10 cellular contexts compared by ENCODE assay signal in genomic region chr10:92830478-92831389, GRCh38. TPM values are rescaled to one million over a fixed set of nuclear protein-coding genes. Genes with fewer than 3 reads are reported as not detected.
A peak's percentile ranks its signal among the peaks of the same experiment; 100 is the strongest.
DNase-seq lines count a peak whose midpoint lies in the region; ATAC-seq and TF ChIP-seq lines count a peak whose summit lies in the region.
"Had no signal": no experiment of that assay in that cellular context is flagged by ENCODE, and none has a peak within 500 bp of the region (broad histone marks: within the 10 kb centered on the region; RNA-seq: fewer than 3 reads in every experiment).

No MANE protein-coding gene starts in this region.

- H3K36me3 ChIP-seq in OCI-LY3 (replicated peaks; ENCODE audit: low read depth, low read length) (no peaks in the 10 kb centered on the region), neural progenitor cell (no peaks in the 10 kb centered on the region), MG63 (no peaks in the 10 kb centered on the region)
- H3K36me3 ChIP-seq: SJSA1 had no signal

- H2AFZ ChIP-seq in OCI-LY3 (ENCODE audit: low read depth, low read length), result peak overlapping the region; percentile 81
- H2AFZ ChIP-seq in neural progenitor cell (replicated peaks), result peak overlapping the region; percentile 17

- H4K20me1 ChIP-seq in OCI-LY3 (ENCODE audit: insufficient read depth, low read length), result no peaks in the 10 kb centered on the region
- H4K20me1 ChIP-seq in neural progenitor cell (ENCODE audit: low read depth), result no peaks in the 10 kb centered on the region

- H3K4me1 ChIP-seq in OCI-LY3 (ENCODE audit: low read length) (peaks cover 9% of the 10 kb centered on the region), neural progenitor cell (no peaks in the 10 kb centered on the region)

- peak; percentile 44 for ATAC-seq in CD4-positive, alpha-beta T cell (ENCODE audit: poor library complexity)
- ATAC-seq in activated naive CD8-positive, alpha-beta T cell treated with anti-CD3 and anti-CD28 coated beads, Interleukin-2, amount 50 U/mL, for 24 hours, result peak; percentile 80
- no peak for ATAC-seq in GM19397 (IDR thresholded peaks at IDR 0.05; ENCODE audit: unreplicated experiment)

- H3K27me3 ChIP-seq in CD4-positive, alpha-beta T cell (ENCODE audit: control insufficient read depth, insufficient read depth, low read length), result no peaks in the 10 kb centered on the region
- H3K27me3 ChIP-seq in OCI-LY3 (ENCODE audit: low read depth, low read length), result no peaks in the 10 kb centered on the region
- no peaks in the 10 kb centered on the region for H3K27me3 ChIP-seq in neural progenitor cell
- no peaks in the 10 kb centered on the region for H3K27me3 ChIP-seq in MG63
- H3K27me3 ChIP-seq: SJSA1 had no signal

- peak in 1 of 10 experiments; percentile 4 for DNase-seq in CD4-positive, alpha-beta T cell
- DNase-seq in activated naive CD8-positive, alpha-beta T cell treated with anti-CD3 and anti-CD28 coated beads, Interleukin-2, amount 50 U/mL, for 24 hours, result peak; percentile 23
- DNase-seq in neural progenitor cell (ENCODE audit: low spot score) (no peak), NCI-H2227 treated with DMSO at 0.1 percent for 48 hours (lab: John Stamatoyannopoulos, UW) (no peak), MG63 (no peak), HT-29 (ENCODE audit: low spot score) (no peak)
- DNase-seq: caudate nucleus had no signal

- H3K4me3 Mint-ChIP-seq in CD4-positive, alpha-beta T cell, result peak overlapping the region; percentile 82
- H3K4me3 Mint-ChIP-seq in activated naive CD8-positive, alpha-beta T cell treated with anti-CD3 and anti-CD28 coated beads, Interleukin-2, amount 50 U/mL, for 24 hours, result peak overlapping the region; percentile 77
- no peak overlapping the region for H3K4me3 Mint-ChIP-seq in neural progenitor cell

- CTCF ChIA-PET in CD4-positive, alpha-beta T cell (lab: Charles Lee), result no interaction called here

- no peaks in the 10 kb centered on the region for H3K27me3 Mint-ChIP-seq in CD4-positive, alpha-beta T cell
- H3K27me3 Mint-ChIP-seq in activated naive CD8-positive, alpha-beta T cell treated with anti-CD3 and anti-CD28 coated beads, Interleukin-2, amount 50 U/mL, for 24 hours, result no peaks in the 10 kb centered on the region
- peaks cover 7% of the 10 kb centered on the region for H3K27me3 Mint-ChIP-seq in neural progenitor cell (ENCODE audit: insufficient read depth, low read depth)

- H3K79me2 ChIP-seq in OCI-LY3 (ENCODE audit: low read length) (no peaks in the 10 kb centered on the region), neural progenitor cell (ENCODE audit: low read depth) (no peaks in the 10 kb centered on the region)

- no peak overlapping the region for H3K27ac ChIP-seq in CD4-positive, alpha-beta T cell (ENCODE audit: low read depth, low read length)
- H3K27ac ChIP-seq in OCI-LY3 (ENCODE audit: low read length), result no peak overlapping the region
- H3K27ac ChIP-seq in neural progenitor cell, result no peak overlapping the region
- H3K27ac ChIP-seq: SJSA1 had no signal

- H3F3A ChIP-seq in neural progenitor cell (ENCODE audit: low read depth), result no peaks in the 10 kb centered on the region

- H3K4me3 ChIP-seq in OCI-LY3 (ENCODE audit: low read length) (peak overlapping the region; percentile 33), neural progenitor cell (no peak overlapping the region), MG63 (no peak overlapping the region)
- H3K4me3 ChIP-seq: SJSA1 had no signal

- no peak for TF ChIP-seq CTCF in CD4-positive, alpha-beta T cell (IDR thresholded peaks at IDR 0.05)
- TF ChIP-seq CTCF in OCI-LY3 (IDR thresholded peaks at IDR 0.05; ENCODE audit: low read depth, low read length) (no peak), neural progenitor cell (IDR thresholded peaks at IDR 0.05) (no peak)

- POLR2A ChIA-PET in CD4-positive, alpha-beta T cell (lab: Charles Lee), result no interaction called here

- H3K27ac Mint-ChIP-seq in CD4-positive, alpha-beta T cell, result peak overlapping the region; percentile 65
- H3K27ac Mint-ChIP-seq in activated naive CD8-positive, alpha-beta T cell treated with anti-CD3 and anti-CD28 coated beads, Interleukin-2, amount 50 U/mL, for 24 hours, result peak overlapping the region; percentile 85
- no peak overlapping the region for H3K27ac Mint-ChIP-seq in neural progenitor cell

- intact Hi-C loops in CD4-positive, alpha-beta T cell (cut with DNase I, micrococcal nuclease), result no loop called here

- H3K4me2 ChIP-seq in OCI-LY3 (ENCODE audit: low read length), result peak overlapping the region; percentile 38
- H3K4me2 ChIP-seq in neural progenitor cell, result no peak overlapping the region

- no peaks in the 10 kb centered on the region for H3K36me3 Mint-ChIP-seq in CD4-positive, alpha-beta T cell (ENCODE audit: low read depth)
- no peaks in the 10 kb centered on the region for H3K36me3 Mint-ChIP-seq in activated naive CD8-positive, alpha-beta T cell treated with anti-CD3 and anti-CD28 coated beads, Interleukin-2, amount 50 U/mL, for 24 hours (ENCODE audit: low read depth)
- no peaks in the 10 kb centered on the region for H3K36me3 Mint-ChIP-seq in neural progenitor cell

- no peaks in the 10 kb centered on the region for H3K9me3 ChIP-seq in CD4-positive, alpha-beta T cell (ENCODE audit: control insufficient read depth, low read length)
- H3K9me3 ChIP-seq in OCI-LY3 (ENCODE audit: insufficient read depth, low read length) (no peaks in the 10 kb centered on the region), neural progenitor cell (ENCODE audit: low read depth) (no peaks in the 10 kb centered on the region), MG63 (no peaks in the 10 kb centered on the region)
- H3K9me3 ChIP-seq: SJSA1 had no signal

- H3K9ac ChIP-seq in OCI-LY3 (ENCODE audit: low read length) (no peak overlapping the region; the same call in 1 of the 2 replicates), neural progenitor cell (no peak overlapping the region)

- H3K9me3 Mint-ChIP-seq in CD4-positive, alpha-beta T cell, result no peaks in the 10 kb centered on the region
- H3K9me3 Mint-ChIP-seq in activated naive CD8-positive, alpha-beta T cell treated with anti-CD3 and anti-CD28 coated beads, Interleukin-2, amount 50 U/mL, for 24 hours, result peaks cover 7% of the 10 kb centered on the region
- no peaks in the 10 kb centered on the region for H3K9me3 Mint-ChIP-seq in neural progenitor cell

- peaks cover 12% of the 10 kb centered on the region for H3K4me1 Mint-ChIP-seq in CD4-positive, alpha-beta T cell (ENCODE audit: low read depth)
- H3K4me1 Mint-ChIP-seq in activated naive CD8-positive, alpha-beta T cell treated with anti-CD3 and anti-CD28 coated beads, Interleukin-2, amount 50 U/mL, for 24 hours, result peaks cover 13% of the 10 kb centered on the region
- H3K4me1 Mint-ChIP-seq in neural progenitor cell, result no peaks in the 10 kb centered on the region

RNA-seq across cellular contexts. Expression of gene EXOC6, which starts 17.6 kb away (rescaled TPM):
- total RNA-seq in CD4-positive, alpha-beta T cell, result 1 to 10 TPM; 6.6 to 7.4 TPM
- 17.3 and 25.6 TPM in 2 replicates for total RNA-seq in neural progenitor cell (ENCODE audit: low replicate concordance)
- total RNA-seq in MG63 (2014; rRNA removed; shearing (Covaris generic); ENCODE audit: low replicate concordance), result 6.8 and 10.8 TPM in 2 replicates
- total RNA-seq in HT-29 (2014; rRNA removed; shearing (Covaris generic)), result 10.7 and 27.5 TPM in 2 replicates
